1 cellular context compared by ENCODE assay signal in the genomic region with DNA sequence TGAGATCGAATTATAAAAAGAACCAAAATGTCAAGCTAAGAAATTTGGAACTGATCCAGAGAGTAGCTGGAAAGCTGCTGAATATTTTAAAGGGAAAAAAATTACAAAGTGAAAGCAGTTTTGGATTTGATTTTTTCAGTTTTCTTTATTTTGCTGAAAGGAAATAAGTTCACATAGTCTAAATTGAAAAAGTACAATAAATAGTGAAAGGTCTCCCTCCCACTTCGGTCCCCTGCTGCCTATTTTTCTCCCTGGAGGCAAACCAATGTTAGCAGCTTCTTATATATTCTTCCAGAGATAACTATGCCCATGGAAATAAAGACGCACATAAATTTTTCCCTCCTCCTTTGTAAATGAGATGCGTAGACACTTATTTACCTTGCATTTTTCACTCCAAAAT.
TF ChIP-seq lines count a peak whose summit lies in the region.

No MANE protein-coding gene starts in this region.

TF ChIP-seq in IMR-90, 13 proteins besides CTCF, POLR2A, EP300 and RAD21:
- TF ChIP-seq BHLHE40 (IDR thresholded peaks at IDR 0.05; ENCODE audit: low read depth, low read length) (no peak), MXI1 (IDR thresholded peaks at IDR 0.05; ENCODE audit: borderline replicate concordance, low read depth, low read length) (no peak), USF2 (IDR thresholded peaks at IDR 0.05; ENCODE audit: low read depth, low read length) (no peak), RCOR1 (IDR thresholded peaks at IDR 0.05; ENCODE audit: insufficient replicate concordance, low read length) (no peak), MAFK (IDR thresholded peaks at IDR 0.05; ENCODE audit: low read depth, low read length) (no peak), CHD1 (IDR thresholded peaks at IDR 0.05; ENCODE audit: low read depth, low read length) (no peak), CEBPB (IDR thresholded peaks at IDR 0.05; ENCODE audit: low read depth, low read length) (no peak), FOS (IDR thresholded peaks at IDR 0.05; ENCODE audit: low read depth, low read length) (no peak), MAZ (IDR thresholded peaks at IDR 0.05; ENCODE audit: borderline replicate concordance, low read depth, low read length) (no peak), NFE2L2 (IDR thresholded peaks at IDR 0.05; ENCODE audit: low read depth, low read length) (no peak), RFX5 (IDR thresholded peaks at IDR 0.05; ENCODE audit: low read depth, low read length) (no peak), SMC3 (IDR thresholded peaks at IDR 0.05; ENCODE audit: low read depth, low read length) (no peak)
- TF ChIP-seq, protein P1, sequence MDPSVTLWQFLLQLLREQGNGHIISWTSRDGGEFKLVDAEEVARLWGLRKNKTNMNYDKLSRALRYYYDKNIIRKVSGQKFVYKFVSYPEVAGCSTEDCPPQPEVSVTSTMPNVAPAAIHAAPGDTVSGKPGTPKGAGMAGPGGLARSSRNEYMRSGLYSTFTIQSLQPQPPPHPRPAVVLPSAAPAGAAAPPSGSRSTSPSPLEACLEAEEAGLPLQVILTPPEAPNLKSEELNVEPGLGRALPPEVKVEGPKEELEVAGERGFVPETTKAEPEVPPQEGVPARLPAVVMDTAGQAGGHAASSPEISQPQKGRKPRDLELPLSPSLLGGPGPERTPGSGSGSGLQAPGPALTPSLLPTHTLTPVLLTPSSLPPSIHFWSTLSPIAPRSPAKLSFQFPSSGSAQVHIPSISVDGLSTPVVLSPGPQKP (IDR thresholded peaks at IDR 0.05; ENCODE audit: borderline replicate concordance, low read depth, low read length), result no peak
